In the genomic region with DNA sequence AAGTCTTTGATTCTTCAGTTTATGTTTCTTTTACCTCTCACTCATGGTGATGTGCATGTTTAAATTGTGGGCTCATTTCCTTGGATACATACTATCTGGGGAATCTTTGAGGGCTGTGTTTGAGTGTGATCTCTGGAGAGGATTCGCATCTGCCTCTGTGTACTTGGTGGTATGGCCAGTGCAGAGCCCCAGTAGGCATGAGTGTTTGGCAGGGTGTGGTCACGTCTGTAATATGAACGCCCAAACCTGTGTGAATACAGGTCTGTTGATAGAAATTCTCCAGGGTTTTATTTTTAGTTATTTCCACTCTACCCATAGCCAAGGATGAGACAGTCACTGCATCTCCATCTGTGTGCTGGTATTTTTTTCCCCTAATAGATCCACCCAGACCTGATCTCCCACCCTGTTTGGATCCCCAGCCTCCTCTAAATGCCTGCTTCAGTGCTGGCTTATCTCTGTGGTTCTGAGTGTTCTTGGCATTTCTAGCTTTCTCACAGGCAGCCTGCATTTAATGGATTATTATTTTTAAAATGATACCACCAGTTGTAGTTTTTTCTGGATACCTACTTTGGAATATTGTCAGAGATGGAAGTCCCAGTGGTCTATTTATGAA, we compare ENCODE assay signal across 19 cellular contexts.
"Had no signal": no experiment of that assay in that cellular context is flagged by ENCODE, and none has a peak within 500 bp of the region (broad histone marks: within the 10 kb centered on the region; RNA-seq: fewer than 3 reads in every experiment).

No MANE protein-coding gene starts in this region.

- ATAC-seq: activated T-cell treated with anti-CD3 and anti-CD28 coated beads, Interleukin-2, amount 50 U/mL, for 4 hours; mucosa of descending colon; stimulated activated naive CD8-positive, alpha-beta T cell treated with anti-CD3 and anti-CD28 coated beads, Interleukin-15, amount 100 ng/mL, for 72 hours had no signal

- H3K27ac Mint-ChIP-seq: activated CD4-positive, alpha-beta T cell treated with anti-CD3 and anti-CD28 coated beads, Interleukin-2, amount 10 ng/mL, durations not matched to agents 7 days and 5 days; activated naive CD4-positive, alpha-beta T cell treated with anti-CD3 and anti-CD28 coated beads, Interleukin-2, amount 50 U/mL, for 24 hours; dendritic cell treated with granulocyte-macrophage colony-stimulating factor and Interleukin-4, amounts not matched to agents 40 ng/mL and 50 ng/mL, for 4 days; naive B cell had no signal

- H3K27me3 ChIP-seq: adrenal gland, breast epithelium, esophagus squamous epithelium had no signal

- H3K9me3 Mint-ChIP-seq: activated CD4-positive, alpha-beta T cell treated with anti-CD3 and anti-CD28 coated beads, Interleukin-2, amount 10 ng/mL, durations not matched to agents 7 days and 5 days; activated naive CD4-positive, alpha-beta T cell treated with anti-CD3 and anti-CD28 coated beads, Interleukin-2, amount 50 U/mL, for 24 hours; activated T-cell treated with anti-CD3 and anti-CD28 coated beads, Interleukin-2, amount 50 U/mL, for 4 hours; dendritic cell treated with granulocyte-macrophage colony-stimulating factor and Interleukin-4, amounts not matched to agents 40 ng/mL and 50 ng/mL, for 4 days; naive B cell; neural crest cell; stimulated activated naive CD8-positive, alpha-beta T cell treated with anti-CD3 and anti-CD28 coated beads, Interleukin-15, amount 100 ng/mL, for 72 hours had no signal

- H3K36me3 Mint-ChIP-seq: naive B cell had no signal

- H3K4me1 Mint-ChIP-seq: activated CD4-positive, alpha-beta T cell treated with anti-CD3 and anti-CD28 coated beads, Interleukin-2, amount 10 ng/mL, durations not matched to agents 7 days and 5 days; activated naive CD4-positive, alpha-beta T cell treated with anti-CD3 and anti-CD28 coated beads, Interleukin-2, amount 50 U/mL, for 24 hours; naive B cell; neural crest cell; stimulated activated naive CD8-positive, alpha-beta T cell treated with anti-CD3 and anti-CD28 coated beads, Interleukin-15, amount 100 ng/mL, for 72 hours had no signal

- H3K4me3 ChIP-seq: adrenal gland, breast epithelium, esophagus squamous epithelium, mucosa of descending colon had no signal

- H3K36me3 ChIP-seq: adrenal gland, breast epithelium had no signal

- H3K27me3 Mint-ChIP-seq: activated CD4-positive, alpha-beta T cell treated with anti-CD3 and anti-CD28 coated beads, Interleukin-2, amount 10 ng/mL, durations not matched to agents 7 days and 5 days; activated naive CD4-positive, alpha-beta T cell treated with anti-CD3 and anti-CD28 coated beads, Interleukin-2, amount 50 U/mL, for 24 hours; dendritic cell treated with granulocyte-macrophage colony-stimulating factor and Interleukin-4, amounts not matched to agents 40 ng/mL and 50 ng/mL, for 4 days; naive B cell; stimulated activated naive CD8-positive, alpha-beta T cell treated with anti-CD3 and anti-CD28 coated beads, Interleukin-15, amount 100 ng/mL, for 72 hours had no signal

- DNase-seq: activated CD4-positive, alpha-beta T cell treated with anti-CD3 and anti-CD28 coated beads, Interleukin-2, amount 10 ng/mL, durations not matched to agents 7 days and 5 days; activated CD8-positive, alpha-beta memory T cell treated with anti-CD3 and anti-CD28 coated beads, Interleukin-2, amount 50 U/mL, for 4 hours; activated effector memory CD4-positive, alpha-beta T cell treated with anti-CD3 and anti-CD28 coated beads, Interleukin-2, amount 50 U/mL, for 16 hours; activated T-cell treated with anti-CD3 and anti-CD28 coated beads, Interleukin-2, amount 50 U/mL, for 4 hours; adrenal gland; effector CD8-positive, alpha-beta T cell; esophagus squamous epithelium; hypothalamus; islet precursor cell; mucosa of descending colon; naive B cell; retina; stimulated activated CD4-positive, alpha-beta T cell treated with anti-CD3 and anti-CD28 coated beads, Interleukin-12 subunit alpha, Interleukin-12 subunit beta, amount 100 ng/mL, for 4 hours; stimulated activated naive CD8-positive, alpha-beta T cell treated with anti-CD3 and anti-CD28 coated beads, Interleukin-15, amount 100 ng/mL, for 72 hours; T1000 had no signal

- H3K4me1 ChIP-seq: breast epithelium, esophagus squamous epithelium had no signal

- H3K27ac ChIP-seq: adrenal gland, breast epithelium, esophagus squamous epithelium had no signal

- H3K9me3 ChIP-seq: adrenal gland, breast epithelium, esophagus squamous epithelium, mucosa of descending colon had no signal

- H3K4me3 Mint-ChIP-seq: activated CD4-positive, alpha-beta T cell treated with anti-CD3 and anti-CD28 coated beads, Interleukin-2, amount 10 ng/mL, durations not matched to agents 7 days and 5 days; activated naive CD4-positive, alpha-beta T cell treated with anti-CD3 and anti-CD28 coated beads, Interleukin-2, amount 50 U/mL, for 24 hours; activated T-cell treated with anti-CD3 and anti-CD28 coated beads, Interleukin-2, amount 50 U/mL, for 4 hours; dendritic cell treated with granulocyte-macrophage colony-stimulating factor and Interleukin-4, amounts not matched to agents 40 ng/mL and 50 ng/mL, for 4 days; naive B cell; neural crest cell; stimulated activated naive CD8-positive, alpha-beta T cell treated with anti-CD3 and anti-CD28 coated beads, Interleukin-15, amount 100 ng/mL, for 72 hours had no signal
